ENCODE assay signal across 31 cellular contexts in genomic region chr1:47987601-47988000, GRCh38. TPM values are rescaled to one million over a fixed set of nuclear protein-coding genes. Genes with fewer than 3 reads are reported as not detected.
"Had no signal": no experiment of that assay in that cellular context is flagged by ENCODE, and none has a peak within 500 bp of the region (broad histone marks: within the 10 kb centered on the region; RNA-seq: fewer than 3 reads in every experiment).

No MANE protein-coding gene starts in this region.

- H3K36me3 ChIP-seq: brain microvascular endothelial cell, gastrocnemius medialis, neural progenitor cell, thoracic aorta had no signal

- H3K4me1 Mint-ChIP-seq: activated CD8-positive, alpha-beta memory T cell treated with anti-CD3 and anti-CD28 coated beads, Interleukin-2, amount 10 ng/mL, durations not matched to agents 7 days and 5 days; immature natural killer cell; stimulated activated effector memory CD8-positive, alpha-beta T cell treated with anti-CD3 and anti-CD28 coated beads, Interleukin-12 subunit alpha, Interleukin-12 subunit beta, amount 100 ng/mL, for 72 hours had no signal

- H3K9me3 ChIP-seq: gastrocnemius medialis, thoracic aorta had no signal

- H3K4me2 ChIP-seq: neural progenitor cell had no signal

- H3K9ac ChIP-seq: neural progenitor cell had no signal

- H3K36me3 Mint-ChIP-seq: activated CD8-positive, alpha-beta memory T cell treated with anti-CD3 and anti-CD28 coated beads, Interleukin-2, amount 10 ng/mL, durations not matched to agents 7 days and 5 days; activated naive CD8-positive, alpha-beta T cell treated with anti-CD3 and anti-CD28 coated beads, Interleukin-2, amount 10 ng/mL, durations not matched to agents 7 days and 5 days; immature natural killer cell; natural killer cell; stimulated activated effector memory CD8-positive, alpha-beta T cell treated with anti-CD3 and anti-CD28 coated beads, Interleukin-12 subunit alpha, Interleukin-12 subunit beta, amount 100 ng/mL, for 72 hours had no signal

- DNase-seq: activated CD4-positive, alpha-beta T cell treated with anti-CD3 and anti-CD28 coated beads for 36 hours; activated CD4-positive, CD25-positive, alpha-beta regulatory T cell; activated CD8-positive, alpha-beta memory T cell treated with anti-CD3 and anti-CD28 coated beads, Interleukin-2, amount 10 ng/mL, durations not matched to agents 7 days and 5 days; activated CD8-positive, alpha-beta T cell treated with anti-CD3 and anti-CD28 coated beads, Interleukin-2, amount 10 ng/mL, durations not matched to agents 7 days and 5 days; activated naive CD4-positive, alpha-beta T cell treated with anti-CD3 and anti-CD28 coated beads for 36 hours; activated naive CD8-positive, alpha-beta T cell treated with anti-CD3 and anti-CD28 coated beads, Interleukin-2, amount 10 ng/mL, durations not matched to agents 7 days and 5 days; activated T-cell treated with anti-CD3 and anti-CD28 coated beads, Interleukin-2, amount 50 U/mL, for 48 hours; amniotic stem cell; brain microvascular endothelial cell; caudate nucleus; effector CD8-positive, alpha-beta T cell; gastrocnemius medialis; immature natural killer cell; kidney; mesendoderm; natural killer cell; occipital lobe; stimulated activated CD4-positive, alpha-beta T cell treated with anti-CD3 and anti-CD28 coated beads, Interleukin-4, amount 100 ng/mL, for 24 hours; T-helper 1 cell had no signal

- H3K4me3 Mint-ChIP-seq: activated CD4-positive, alpha-beta T cell treated with anti-CD3 and anti-CD28 coated beads for 36 hours; activated CD8-positive, alpha-beta memory T cell treated with anti-CD3 and anti-CD28 coated beads, Interleukin-2, amount 10 ng/mL, durations not matched to agents 7 days and 5 days; activated CD8-positive, alpha-beta T cell treated with anti-CD3 and anti-CD28 coated beads, Interleukin-2, amount 10 ng/mL, durations not matched to agents 7 days and 5 days; activated naive CD4-positive, alpha-beta T cell treated with anti-CD3 and anti-CD28 coated beads for 36 hours; activated naive CD8-positive, alpha-beta T cell treated with anti-CD3 and anti-CD28 coated beads, Interleukin-2, amount 10 ng/mL, durations not matched to agents 7 days and 5 days; immature natural killer cell; natural killer cell; stimulated activated effector memory CD8-positive, alpha-beta T cell treated with anti-CD3 and anti-CD28 coated beads, Interleukin-12 subunit alpha, Interleukin-12 subunit beta, amount 100 ng/mL, for 72 hours; stimulated activated naive CD8-positive, alpha-beta T cell treated with anti-CD3 and anti-CD28 coated beads, Interleukin-15, Interleukin-2, amounts not matched to agents 100 ng/mL and 50 ng/mL, for 24 hours; T-helper 2 cell treated with Interferon-gamma antibody and Interleukin-4, amounts not matched to agents 5 μg/mL and 100 μg/mL, for 36 hours had no signal

- H3K9me3 Mint-ChIP-seq: activated naive CD4-positive, alpha-beta T cell treated with anti-CD3 and anti-CD28 coated beads for 36 hours; activated naive CD8-positive, alpha-beta T cell treated with anti-CD3 and anti-CD28 coated beads, Interleukin-2, amount 10 ng/mL, durations not matched to agents 7 days and 5 days; immature natural killer cell; natural killer cell; neural progenitor cell; stimulated activated effector memory CD8-positive, alpha-beta T cell treated with anti-CD3 and anti-CD28 coated beads, Interleukin-12 subunit alpha, Interleukin-12 subunit beta, amount 100 ng/mL, for 72 hours; stimulated activated naive CD8-positive, alpha-beta T cell treated with anti-CD3 and anti-CD28 coated beads, Interleukin-15, Interleukin-2, amounts not matched to agents 100 ng/mL and 50 ng/mL, for 24 hours; T-helper 2 cell treated with Interferon-gamma antibody and Interleukin-4, amounts not matched to agents 5 μg/mL and 100 μg/mL, for 36 hours had no signal

- H2AFZ ChIP-seq: neural progenitor cell had no signal

- H3K27ac Mint-ChIP-seq: activated CD4-positive, alpha-beta T cell treated with anti-CD3 and anti-CD28 coated beads for 36 hours; activated CD8-positive, alpha-beta memory T cell treated with anti-CD3 and anti-CD28 coated beads, Interleukin-2, amount 10 ng/mL, durations not matched to agents 7 days and 5 days; activated CD8-positive, alpha-beta T cell treated with anti-CD3 and anti-CD28 coated beads, Interleukin-2, amount 10 ng/mL, durations not matched to agents 7 days and 5 days; activated naive CD4-positive, alpha-beta T cell treated with anti-CD3 and anti-CD28 coated beads for 36 hours; activated naive CD8-positive, alpha-beta T cell treated with anti-CD3 and anti-CD28 coated beads, Interleukin-2, amount 10 ng/mL, durations not matched to agents 7 days and 5 days; immature natural killer cell; natural killer cell; stimulated activated effector memory CD8-positive, alpha-beta T cell treated with anti-CD3 and anti-CD28 coated beads, Interleukin-12 subunit alpha, Interleukin-12 subunit beta, amount 100 ng/mL, for 72 hours; stimulated activated naive CD8-positive, alpha-beta T cell treated with anti-CD3 and anti-CD28 coated beads, Interleukin-15, Interleukin-2, amounts not matched to agents 100 ng/mL and 50 ng/mL, for 24 hours; T-helper 2 cell treated with Interferon-gamma antibody and Interleukin-4, amounts not matched to agents 5 μg/mL and 100 μg/mL, for 36 hours had no signal

- FAIRE-seq: astrocyte, colon, endometrium, kidney had no signal

- H3K4me3 ChIP-seq: lung, neural progenitor cell, skin epidermis had no signal

- H3K27ac ChIP-seq: brain microvascular endothelial cell, epithelial cell of prostate, neural progenitor cell had no signal

RNA-seq across cellular contexts. Expression of gene TRABD2B, which starts 9.6 kb away (rescaled TPM):
- total RNA-seq: activated CD4-positive, alpha-beta T cell treated with anti-CD3 and anti-CD28 coated beads for 36 hours; activated CD8-positive, alpha-beta memory T cell treated with anti-CD3 and anti-CD28 coated beads, Interleukin-2, amount 10 ng/mL, durations not matched to agents 7 days and 5 days; activated CD8-positive, alpha-beta T cell treated with anti-CD3 and anti-CD28 coated beads, Interleukin-2, amount 10 ng/mL, durations not matched to agents 7 days and 5 days; activated naive CD4-positive, alpha-beta T cell treated with anti-CD3 and anti-CD28 coated beads for 36 hours; activated naive CD8-positive, alpha-beta T cell treated with anti-CD3 and anti-CD28 coated beads, Interleukin-2, amount 10 ng/mL, durations not matched to agents 7 days and 5 days; mononuclear cell; natural killer cell had no signal
- polyA plus RNA-seq: immature natural killer cell had no signal
